ENCODE assay signal across 11 cellular contexts in genomic region chr11:57775474-57775873, GRCh38. TPM values are rescaled to one million over a fixed set of nuclear protein-coding genes. Genes with fewer than 3 reads are reported as not detected.
DNase-seq lines count a peak whose midpoint lies in the region; ATAC-seq and TF ChIP-seq lines count a peak whose summit lies in the region.
"Had no signal": no experiment of that assay in that cellular context is flagged by ENCODE, and none has a peak within 500 bp of the region (broad histone marks: within the 10 kb centered on the region; RNA-seq: fewer than 3 reads in every experiment).

No MANE protein-coding gene starts in this region.

- H3K4me3 ChIP-seq in BLaER1 treated with 17β-estradiol and CSF1 and Interleukin-3, amounts not matched to agents 10 nM and 100 nM: peak overlapping the region in 7 of 10 experiments; percentile 20 to 43 (median 34); a peak in 9 of 20 replicates
- H3K4me3 ChIP-seq in ascending aorta (peak overlapping the region; percentile 14 to 17), hepatocyte (no peak overlapping the region), prostate gland (no peak overlapping the region)

- intact Hi-C loops in ascending aorta (cut with DNase I) (no loop called here), prostate gland (cut with DNase I) (no loop called here)

- WGBS in hepatocyte (ENCODE audit: low lambda C conversion rate, missing lambda C conversion rate): 74% methylated on average over 5 of the region's 5 CpGs
- WGBS in prostate gland: 39% methylated on average over 5 of the region's 5 CpGs

- DNase-seq in ascending aorta (ENCODE audit: low spot score in 2 of 2): no peak
- no peak for DNase-seq in hepatocyte (ENCODE audit: low spot score)
- no peak for DNase-seq in prostate gland (ENCODE audit: low spot score)
- DNase-seq in DMS53 treated with DMSO at 0.1 percent for 48 hours (lab: John Stamatoyannopoulos, UW; ENCODE audit: unreplicated experiment): no peak
- no peak for DNase-seq in RKO (ENCODE audit: low spot score)
- no peak for DNase-seq in DMS79 treated with DMSO at 0.1 percent for 48 hours (lab: John Stamatoyannopoulos, UW)
- DNase-seq: activated naive CD4-positive, alpha-beta T cell treated with anti-CD3 and anti-CD28 coated beads, Interleukin-2, amount 50 U/mL, for 16 hours; CD8-positive, alpha-beta T cell had no signal

- no peaks in the 10 kb centered on the region for H3K9me3 ChIP-seq in BLaER1 treated with 17β-estradiol and CSF1 and Interleukin-3, amounts not matched to agents 10 nM and 100 nM (replicated peaks in 1 of 11)
- H3K9me3 ChIP-seq in ascending aorta (no peaks in the 10 kb centered on the region), hepatocyte (ENCODE audit: low read depth) (no peaks in the 10 kb centered on the region), prostate gland (no peaks in the 10 kb centered on the region)

- H2AFZ ChIP-seq in hepatocyte: no peak overlapping the region

- H3K79me2 ChIP-seq in hepatocyte: peaks cover 92% of the 10 kb centered on the region

- peak overlapping the region in 10 of 11 experiments; percentile 16 to 57 (median 43); a peak in 18 of 22 replicates for H3K27ac ChIP-seq in BLaER1 treated with 17β-estradiol and CSF1 and Interleukin-3, amounts not matched to agents 10 nM and 100 nM
- H3K27ac ChIP-seq in ascending aorta (peak overlapping the region; percentile 86 to 87), hepatocyte (peak overlapping the region; percentile 91), prostate gland (peak overlapping the region; percentile 80 to 87)

- TF ChIP-seq CTCF in ascending aorta (IDR thresholded peaks at IDR 0.05) (no peak), hepatocyte (IDR thresholded peaks at IDR 0.05; ENCODE audit: poor library complexity) (no peak), prostate gland (IDR thresholded peaks at IDR 0.05) (no peak)

- H3K27me3 ChIP-seq in BLaER1 treated with 17β-estradiol and CSF1 and Interleukin-3, amounts not matched to agents 10 nM and 100 nM: no peaks in the 10 kb centered on the region
- H3K27me3 ChIP-seq in ascending aorta (no peaks in the 10 kb centered on the region), hepatocyte (no peaks in the 10 kb centered on the region), prostate gland (replicated peaks; ENCODE audit: insufficient read depth) (no peaks in the 10 kb centered on the region)

- H3K9ac ChIP-seq in BLaER1 treated with 17β-estradiol and CSF1 and Interleukin-3, amounts not matched to agents 10 nM and 100 nM: peak overlapping the region in 6 of 11 experiments; percentile 0 to 54 (median 10); a peak in 4 of 22 replicates

- ATAC-seq in HG02852 (IDR thresholded peaks at IDR 0.05; ENCODE audit: unreplicated experiment): no peak
- ATAC-seq: CD8-positive, alpha-beta T cell had no signal

- H3K9me2 ChIP-seq in hepatocyte (replicated peaks; ENCODE audit: insufficient read depth): no peaks in the 10 kb centered on the region

- peak overlapping the region; percentile 65 to 89 (median 80) for H3K4me2 ChIP-seq in BLaER1 treated with 17β-estradiol and CSF1 and Interleukin-3, amounts not matched to agents 10 nM and 100 nM
- H3K4me2 ChIP-seq in hepatocyte: peak overlapping the region; percentile 73

- no peak for TF ChIP-seq POLR2A in prostate gland (IDR thresholded peaks at IDR 0.05)

- H4K20me1 ChIP-seq in BLaER1 treated with 17β-estradiol and CSF1 and Interleukin-3, amounts not matched to agents 10 nM and 100 nM: peaks cover 0 to 25% (median 0%) of the 10 kb centered on the region in 11 experiments; a peak in 3 of 22 replicates
- H4K20me1 ChIP-seq in hepatocyte (ENCODE audit: insufficient read depth, poor library complexity, severe bottlenecking): peaks cover 79% of the 10 kb centered on the region

- no peaks in the 10 kb centered on the region for H3K36me3 ChIP-seq in BLaER1 treated with 17β-estradiol and CSF1 and Interleukin-3, amounts not matched to agents 10 nM and 100 nM
- no peaks in the 10 kb centered on the region for H3K36me3 ChIP-seq in ascending aorta
- H3K36me3 ChIP-seq in hepatocyte (replicated peaks; ENCODE audit: insufficient read depth, low read depth): no peaks in the 10 kb centered on the region
- no peaks in the 10 kb centered on the region for H3K36me3 ChIP-seq in prostate gland

- H3K4me1 ChIP-seq in BLaER1 treated with 17β-estradiol and CSF1 and Interleukin-3, amounts not matched to agents 10 nM and 100 nM: peaks cover 46 to 88% (median 52%) of the 10 kb centered on the region in 10 experiments
- H3K4me1 ChIP-seq in ascending aorta (peaks cover 14 to 76% of the 10 kb centered on the region in 2 donors), hepatocyte (ENCODE audit: insufficient read depth) (peaks cover 62% of the 10 kb centered on the region), prostate gland (replicated peaks) (peaks cover 36% of the 10 kb centered on the region)

RNA-seq across cellular contexts. Expression of gene CTNND1, which starts 13.9 kb away (rescaled TPM):
- total RNA-seq in ascending aorta (69.5 TPM), hepatocyte (124 and 130 TPM in 2 replicates), prostate gland (100 to 1,000 TPM; 189 to 223 TPM)
- 59.4 and 65.0 TPM in 2 replicates for polyA plus RNA-seq in hepatocyte

RNA-seq across cellular contexts. Expression of gene BTBD18, which starts 23.9 kb away (rescaled TPM):
- total RNA-seq in ascending aorta (not detected), hepatocyte (not detected in 2 replicates), prostate gland (1 to 10 TPM in 1 of 2 donors, not detected in 1; 1.0 TPM)
- 0.24 and 0.39 TPM in 2 replicates for polyA plus RNA-seq in hepatocyte
- total RNA-seq: CD8-positive, alpha-beta T cell; NCI-H460 had no signal

RNA-seq across cellular contexts. Expression of gene SELENOH, which starts 34.2 kb away (rescaled TPM):
- 113 TPM for total RNA-seq in ascending aorta
- 127 and 135 TPM in 2 replicates for total RNA-seq in hepatocyte
- 205 and 229 TPM in 2 replicates for polyA plus RNA-seq in hepatocyte
- total RNA-seq in prostate gland: 100 to 1,000 TPM; 181 to 334 TPM

Comparison
In these comparisons a context has a peak if more than half of its experiments do, and no peak if none do; other contexts are left out.
1. H3K4me3 ChIP-seq: peak in BLaER1 treated with 17β-estradiol and CSF1 and Interleukin-3, amounts not matched to agents 10 nM and 100 nM (7 of 10) and ascending aorta (2 of 2); none in hepatocyte (single experiment) and prostate gland (0 of 2).
2. Peak in every context shown above with its lines, with median percentiles within 50 percentile points of each other: H3K27ac ChIP-seq.